ENCODE assay signal across 8 cellular contexts in the genomic region with DNA sequence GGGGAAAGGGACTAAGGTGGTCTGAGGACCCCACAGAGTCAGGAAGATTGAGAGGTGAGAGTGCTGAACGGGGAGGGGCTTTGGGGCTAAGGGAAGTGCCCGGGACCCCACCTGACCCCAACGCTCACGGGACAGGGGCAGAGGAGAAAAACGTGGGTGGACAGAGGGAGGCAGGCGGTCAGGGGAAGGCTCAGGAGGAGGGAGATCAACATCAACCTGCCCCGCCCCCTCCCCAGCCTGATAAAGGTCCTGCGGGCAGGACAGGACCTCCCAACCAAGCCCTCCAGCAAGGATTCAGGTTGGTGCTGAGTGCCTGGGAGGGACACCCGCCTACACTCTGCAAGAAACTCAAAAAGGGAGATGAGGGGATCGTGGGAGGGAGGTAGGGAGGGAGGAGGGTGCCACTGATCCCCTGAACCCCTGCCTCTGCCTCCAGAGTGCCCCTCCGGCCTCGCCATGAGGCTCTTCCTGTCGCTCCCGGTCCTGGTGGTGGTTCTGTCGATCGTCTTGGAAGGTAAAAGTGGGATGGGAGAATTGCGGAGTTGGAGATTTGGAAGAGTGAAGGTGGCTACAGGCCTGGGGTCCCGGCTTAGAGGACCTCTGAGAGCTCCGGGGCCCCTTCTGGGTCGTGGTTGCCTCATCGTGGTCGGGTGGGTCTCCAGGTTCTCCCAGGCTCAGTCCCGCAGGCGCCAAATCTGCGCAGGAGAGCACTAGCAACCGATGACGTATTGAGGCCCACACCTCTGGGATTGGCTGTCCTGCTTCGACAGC. TPM values are rescaled to one million over a fixed set of nuclear protein-coding genes. Genes with fewer than 3 reads are reported as not detected.
DNase-seq lines count a peak whose midpoint lies in the region; ATAC-seq and TF ChIP-seq lines count a peak whose summit lies in the region.
"Not testable (repeated sequence)": the region's sequence is repeated elsewhere in the genome, so short reads cannot be mapped to it uniquely, and the experiment has no call there.

TSS of gene APOC1 (plus strand) at position 173 of the 771 bp plus-strand sequence. CDS start at position 457, 284 bp downstream.

- not testable (repeated sequence) for H3K36me3 ChIP-seq in kidney epithelial cell (ENCODE audit: control insufficient read depth, insufficient read depth, low read length)

- DNase-seq in AG04449 (ENCODE audit: low read depth, low spot score); kidney epithelial cell (ENCODE audit: low read depth): not testable (repeated sequence)
- DNase-seq in NCI-H446 treated with DMSO at 0.1 percent for 48 hours (lab: John Stamatoyannopoulos, UW) (peak; percentile 76), cerebellum (ENCODE audit: low spot score) (peak; percentile 95)
- peak; percentile 65 for DNase-seq in activated CD4-positive, alpha-beta T cell treated with anti-CD3 and anti-CD28 coated beads for 1 hour
- DNase-seq in stimulated activated CD4-positive, alpha-beta T cell treated with anti-CD3 and anti-CD28 coated beads, Interleukin-12 subunit alpha, Interleukin-12 subunit beta, amount 100 ng/mL, for 4 hours = peak; percentile 65

- CTCF ChIA-PET in AG04449 (lab: Yijun Ruan, JAX) = interaction anchor here (1.0 to 1.5 kb wide), 5 partner anchors 9 to 38 kb away, joined by 3 to 5 read pairs (median 4); partner anchors contain the start of gene APOE

- TF ChIP-seq CTCF in AG04449 (IDR thresholded peaks at IDR 0.05; ENCODE audit: insufficient read depth, low read length, missing control alignments); kidney epithelial cell (IDR thresholded peaks at IDR 0.05; ENCODE audit: insufficient read depth, low read length, poor library complexity, severe bottlenecking): not testable (repeated sequence)

- ATAC-seq in GM19043 (IDR thresholded peaks at IDR 0.05; ENCODE audit: low read depth, unreplicated experiment) = peak; percentile 97
- ATAC-seq in HG03432 (IDR thresholded peaks at IDR 0.05; ENCODE audit: unreplicated experiment) = peak; percentile 89

- POLR2A ChIA-PET in AG04449 (lab: Yijun Ruan, JAX) = not testable (repeated sequence)

- H3K27me3 ChIP-seq in kidney epithelial cell (ENCODE audit: control insufficient read depth, insufficient read depth, low read length) = not testable (repeated sequence)

- peak within 1 kb of the TSS; percentile 58 for H3K4me3 ChIP-seq in AG04449 (ENCODE audit: low read depth, low read length)
- H3K4me3 ChIP-seq in kidney epithelial cell (ENCODE audit: low read depth, low read length) = peak within 1 kb of the TSS; percentile 44

RNA-seq across cellular contexts. Expression of gene APOC1, which starts in this region (rescaled TPM):
- total RNA-seq in cerebellum (3.7 TPM), kidney epithelial cell (1.9 and 3.5 TPM in 2 replicates)
